ENCODE assay signal across 8 cellular contexts in genomic region chr5:164013077-164013670, GRCh38.
DNase-seq lines count a peak whose midpoint lies in the region; ATAC-seq and TF ChIP-seq lines count a peak whose summit lies in the region.

No MANE protein-coding gene starts in this region.

- no peaks in the 10 kb centered on the region for H3K9me3 ChIP-seq in CD4-positive, alpha-beta memory T cell (ENCODE audit: control insufficient read depth in 1 of 2, low read length in 2 of 2)

- TF ChIP-seq POLR2A in NB4 (IDR thresholded peaks at IDR 0.05; ENCODE audit: extremely low read depth, insufficient read length) = no peak

- H3K4me3 ChIP-seq in CD4-positive, alpha-beta memory T cell (ENCODE audit: low read length in 2 of 2) = no peak overlapping the region
- H3K4me3 ChIP-seq in NB4 (ENCODE audit: low read depth, low read length) = no peak overlapping the region

- H3K27me3 Mint-ChIP-seq in CD4-positive, alpha-beta memory T cell = no peaks in the 10 kb centered on the region

- H3K9me3 Mint-ChIP-seq in CD4-positive, alpha-beta memory T cell = peaks cover 0 to 4% (median 0%) of the 10 kb centered on the region in 8 donors

- H3K4me1 ChIP-seq in CD4-positive, alpha-beta memory T cell (ENCODE audit: insufficient read depth, low read length) = no peaks in the 10 kb centered on the region

- POLR2A ChIA-PET in CD4-positive, alpha-beta memory T cell (lab: Charles Lee; ENCODE audit: partially characterized antibody) = no interaction called here

- H3K4me3 Mint-ChIP-seq in CD4-positive, alpha-beta memory T cell = no peak overlapping the region

- H3K36me3 ChIP-seq in CD4-positive, alpha-beta memory T cell (ENCODE audit: insufficient read depth, low read length) = no peaks in the 10 kb centered on the region

- intact Hi-C loops in CD4-positive, alpha-beta memory T cell (cut with micrococcal nuclease) = no loop called here

- DNase-seq in CD4-positive, alpha-beta memory T cell = peak in 3 of 5 donors; percentile 3 to 17 (median 11)
- peak; percentile 76 for DNase-seq in NB4 (ENCODE audit: low read depth)
- DNase-seq in SW480 (ENCODE audit: low spot score) = peak; percentile 73
- DNase-seq in fibroblast of peridontal ligament (ENCODE audit: extremely low read depth) = peak; percentile 95
- DNase-seq in nucleus accumbens (lab: John Stamatoyannopoulos, UW) = peak in 29 of 56 donors; percentile 0 to 73 (median 14)
- no peak for DNase-seq in activated effector memory CD4-positive, alpha-beta T cell treated with anti-CD3 and anti-CD28 coated beads, Interleukin-2, amount 50 U/mL, for 16 hours

- H3K4me1 Mint-ChIP-seq in CD4-positive, alpha-beta memory T cell = no peaks in the 10 kb centered on the region

- no peak overlapping the region for H3K27ac Mint-ChIP-seq in CD4-positive, alpha-beta memory T cell

- no peak overlapping the region for H3K27ac ChIP-seq in CD4-positive, alpha-beta memory T cell (ENCODE audit: low read depth, low read length)

- peak; percentile 17 for TF ChIP-seq CTCF in NB4 (IDR thresholded peaks at IDR 0.05; ENCODE audit: low read depth, low read length)

- no peaks in the 10 kb centered on the region for H3K36me3 Mint-ChIP-seq in CD4-positive, alpha-beta memory T cell

- peak; percentile 91 for ATAC-seq in GM18499 (IDR thresholded peaks at IDR 0.05; ENCODE audit: insufficient read depth, unreplicated experiment)
- ATAC-seq in HG02763 (IDR thresholded peaks at IDR 0.05; ENCODE audit: unreplicated experiment) = peak; percentile 90

- CTCF ChIA-PET in CD4-positive, alpha-beta memory T cell (lab: Charles Lee; ENCODE audit: partially characterized antibody) = no interaction called here

- no peaks in the 10 kb centered on the region for H3K27me3 ChIP-seq in CD4-positive, alpha-beta memory T cell (ENCODE audit: insufficient read depth, low read length)
